ENCODE assay signal across 8 cellular contexts in genomic region chr9:130936285-130937117, GRCh38. TPM values are rescaled to one million over a fixed set of nuclear protein-coding genes. Genes with fewer than 3 reads are reported as not detected.
DNase-seq lines count a peak whose midpoint lies in the region; ATAC-seq and TF ChIP-seq lines count a peak whose summit lies in the region.

No MANE protein-coding gene starts in this region.

- no peak for ATAC-seq in HG03135 (IDR thresholded peaks at IDR 0.05; ENCODE audit: unreplicated experiment)
- ATAC-seq in stimulated activated naive CD8-positive, alpha-beta T cell treated with anti-CD3 and anti-CD28 coated beads, Interleukin-15, Interleukin-2, amounts not matched to agents 100 U/mL and 50 U/mL, for 24 hours: no peak

- peak; percentile 18 for DNase-seq in GF-D8 (lab: John Stamatoyannopoulos, UW)
- peak; percentile 88 for DNase-seq in NCI-H226
- DNase-seq in endothelial cell (ENCODE audit: low spot score): no peak
- peak; percentile 94 for DNase-seq in osteocyte (ENCODE audit: extremely low spot score, unreplicated experiment)
- no peak for DNase-seq in AML-193 (lab: John Stamatoyannopoulos, UW)
- no peak for DNase-seq in GM20000 (ENCODE audit: low spot score)
- DNase-seq in stimulated activated naive CD8-positive, alpha-beta T cell treated with anti-CD3 and anti-CD28 coated beads, Interleukin-15, Interleukin-2, amounts not matched to agents 100 U/mL and 50 U/mL, for 24 hours: no peak

- H3K4me1 Mint-ChIP-seq in endothelial cell (ENCODE audit: unreplicated experiment) (peaks cover 16% of the 10 kb centered on the region), osteocyte (ENCODE audit: unreplicated experiment) (peaks cover 42% of the 10 kb centered on the region)

- H3K4me3 Mint-ChIP-seq in endothelial cell (ENCODE audit: unreplicated experiment) (peak overlapping the region; percentile 68), osteocyte (ENCODE audit: unreplicated experiment) (peak overlapping the region; percentile 54)

- H3K9me3 Mint-ChIP-seq in endothelial cell (ENCODE audit: unreplicated experiment) (no peaks in the 10 kb centered on the region), osteocyte (ENCODE audit: unreplicated experiment) (no peaks in the 10 kb centered on the region)

- H3K27me3 Mint-ChIP-seq in endothelial cell (ENCODE audit: unreplicated experiment) (peaks cover 20% of the 10 kb centered on the region), osteocyte (ENCODE audit: unreplicated experiment) (peaks cover 19% of the 10 kb centered on the region)

- no peak for TF ChIP-seq CTCF in endothelial cell (IDR thresholded peaks at IDR 0.05; ENCODE audit: unreplicated experiment)
- no peak for TF ChIP-seq CTCF in osteocyte (IDR thresholded peaks at IDR 0.05)
- no peak for TF ChIP-seq CTCF in GM20000 (IDR thresholded peaks at IDR 0.05; ENCODE audit: extremely low read depth, missing control alignments)

- H3K27ac Mint-ChIP-seq in endothelial cell (ENCODE audit: unreplicated experiment): no peak overlapping the region
- peak overlapping the region; percentile 69 for H3K27ac Mint-ChIP-seq in osteocyte (ENCODE audit: unreplicated experiment)

- H3K36me3 Mint-ChIP-seq in endothelial cell (ENCODE audit: low read depth, unreplicated experiment): peaks cover 4% of the 10 kb centered on the region
- H3K36me3 Mint-ChIP-seq in osteocyte (ENCODE audit: unreplicated experiment): no peaks in the 10 kb centered on the region

RNA-seq across cellular contexts. Expression of gene FIBCD1, which starts 2.5 kb away (rescaled TPM):
- total RNA-seq in endothelial cell (ENCODE audit: unreplicated experiment): 0.33 TPM
- 17.5 and 18.2 TPM in 2 replicates for total RNA-seq in osteocyte

RNA-seq across cellular contexts. Expression of gene QRFP, which starts 39.9 kb away (rescaled TPM):
- total RNA-seq in endothelial cell (ENCODE audit: unreplicated experiment): not detected
- total RNA-seq in osteocyte: not detected in 2 replicates

Comparison
In these comparisons a context has a peak if more than half of its experiments do, and no peak if none do; other contexts are left out.
1. DNase-seq: peak in GF-D8 (single experiment), NCI-H226 (single experiment) and osteocyte (single experiment); none in endothelial cell (single experiment), AML-193 (0 of 2), GM20000 (single experiment) and stimulated activated naive CD8-positive, alpha-beta T cell treated with anti-CD3 and anti-CD28 coated beads, Interleukin-15, Interleukin-2, amounts not matched to agents 100 U/mL and 50 U/mL, for 24 hours (single experiment).
2. RNA of gene FIBCD1, which starts 2.5 kb away (total RNA-seq): 17.5 to 18.2 TPM in osteocyte; 0.33 TPM in endothelial cell (single experiment); every median in the first group is over 10 times any median in the second.